33 cellular contexts compared by ENCODE assay signal in the genomic region with DNA sequence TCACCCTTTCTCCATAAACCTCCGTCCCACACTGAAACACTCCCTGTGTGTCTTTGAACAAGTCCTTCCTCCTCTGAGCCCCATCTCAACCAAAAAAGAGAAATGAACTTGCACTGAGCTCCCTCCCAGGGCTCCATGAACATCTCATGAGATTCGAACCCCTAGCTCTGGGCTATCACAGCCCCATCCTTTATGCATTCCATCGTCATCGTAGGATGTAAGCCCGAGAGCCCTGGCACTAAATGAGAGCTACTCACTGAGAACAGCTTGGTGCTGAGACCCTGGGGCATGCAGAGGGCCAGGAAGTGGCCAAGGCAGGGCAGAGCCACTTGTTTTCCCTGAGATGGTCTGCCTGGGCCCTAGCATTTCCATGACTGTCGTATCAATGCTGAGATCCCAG. TPM values are rescaled to one million over a fixed set of nuclear protein-coding genes. Genes with fewer than 3 reads are reported as not detected.
"Had no signal": no experiment of that assay in that cellular context is flagged by ENCODE, and none has a peak within 500 bp of the region (broad histone marks: within the 10 kb centered on the region; RNA-seq: fewer than 3 reads in every experiment).

No MANE protein-coding gene starts in this region.

- H3K36me3 Mint-ChIP-seq: immature natural killer cell; mesothelial cell of epicardium; naive B cell; natural killer cell; stimulated activated effector memory CD8-positive, alpha-beta T cell treated with anti-CD3 and anti-CD28 coated beads, Interleukin-12 subunit alpha, Interleukin-12 subunit beta, amount 100 ng/mL, for 72 hours had no signal

- H3K27ac Mint-ChIP-seq: immature natural killer cell; mesothelial cell of epicardium; natural killer cell; nephron progenitor cell; progenitor cell of endocrine pancreas; stimulated activated effector memory CD8-positive, alpha-beta T cell treated with anti-CD3 and anti-CD28 coated beads, Interleukin-12 subunit alpha, Interleukin-12 subunit beta, amount 100 ng/mL, for 72 hours; stimulated activated naive CD8-positive, alpha-beta T cell treated with anti-CD3 and anti-CD28 coated beads, Interleukin-15, Interleukin-2, amounts not matched to agents 100 ng/mL and 50 ng/mL, for 24 hours had no signal

- H3K4me1 ChIP-seq: right atrium auricular region had no signal

- FAIRE-seq: islet of Langerhans, kidney, small intestine, urothelium cell line had no signal

- H3K9me3 Mint-ChIP-seq: mesothelial cell of epicardium; naive B cell; natural killer cell; nephron progenitor cell; stimulated activated effector memory CD8-positive, alpha-beta T cell treated with anti-CD3 and anti-CD28 coated beads, Interleukin-12 subunit alpha, Interleukin-12 subunit beta, amount 100 ng/mL, for 72 hours; stimulated activated naive CD8-positive, alpha-beta T cell treated with anti-CD3 and anti-CD28 coated beads, Interleukin-15, Interleukin-2, amounts not matched to agents 100 ng/mL and 50 ng/mL, for 24 hours had no signal

- DNase-seq: head of caudate nucleus; hypothalamus; immature natural killer cell; kidney; left colon; mesendoderm; naive B cell; natural killer cell; nephron progenitor cell; ovary; small intestine; spleen; stimulated activated CD4-positive, alpha-beta T cell treated with anti-CD3 and anti-CD28 coated beads, Interleukin-4, amount 100 ng/mL, for 24 hours; stimulated activated naive CD4-positive, alpha-beta T cell; transverse colon; upper lobe of right lung had no signal

- H3K27me3 ChIP-seq: left lung, ovary, right atrium auricular region, spleen, transverse colon, upper lobe of right lung had no signal

- H3K4me3 Mint-ChIP-seq: immature natural killer cell; mesothelial cell of epicardium; naive B cell; natural killer cell; nephron progenitor cell; stimulated activated effector memory CD8-positive, alpha-beta T cell treated with anti-CD3 and anti-CD28 coated beads, Interleukin-12 subunit alpha, Interleukin-12 subunit beta, amount 100 ng/mL, for 72 hours; stimulated activated naive CD8-positive, alpha-beta T cell treated with anti-CD3 and anti-CD28 coated beads, Interleukin-15, Interleukin-2, amounts not matched to agents 100 ng/mL and 50 ng/mL, for 24 hours had no signal

- H3K4me1 Mint-ChIP-seq: immature natural killer cell; mesothelial cell of epicardium; naive B cell; natural killer cell; stimulated activated effector memory CD8-positive, alpha-beta T cell treated with anti-CD3 and anti-CD28 coated beads, Interleukin-12 subunit alpha, Interleukin-12 subunit beta, amount 100 ng/mL, for 72 hours had no signal

- H3K9me3 ChIP-seq: left lung, ovary, right atrium auricular region, spleen, transverse colon, upper lobe of right lung had no signal

- H3K4me3 ChIP-seq: left lung, lung, ovary, right atrium auricular region, spleen, transverse colon, upper lobe of right lung had no signal

- H3K36me3 ChIP-seq: left lung, ovary, right atrium auricular region, spleen, transverse colon, upper lobe of right lung had no signal

- ATAC-seq: left colon; natural killer cell; sciatic nerve; stimulated activated effector memory CD8-positive, alpha-beta T cell treated with anti-CD3 and anti-CD28 coated beads, Interleukin-12 subunit alpha, Interleukin-12 subunit beta, amount 100 ng/mL, for 72 hours had no signal

- H3K27ac ChIP-seq: left lung, ovary, right atrium auricular region, spleen, transverse colon, upper lobe of right lung had no signal

RNA-seq across cellular contexts. Expression of gene PRG2, which starts 49.3 kb away (rescaled TPM):
- total RNA-seq: mesothelial cell of epicardium, ovary, progenitor cell of endocrine pancreas, renal cortical epithelial cell, right atrium auricular region, sciatic nerve, temporal lobe, transverse colon, upper lobe of right lung had no signal

RNA-seq across cellular contexts. Expression of gene PRG3, which starts 58.8 kb away (rescaled TPM):
- total RNA-seq: kidney, left colon, left lung, lower leg skin, mesothelial cell of epicardium, mononuclear cell, natural killer cell, omental fat pad, ovary, progenitor cell of endocrine pancreas, pulmonary artery endothelial cell, renal cortical epithelial cell, right atrium auricular region, sciatic nerve, subcutaneous adipose tissue, temporal lobe, transverse colon, upper lobe of right lung had no signal
- polyA plus RNA-seq: immature natural killer cell, ovary, small intestine had no signal
